11 cellular contexts compared by ENCODE assay signal in genomic region chr12:108643941-108644742, GRCh38. TPM values are rescaled to one million over a fixed set of nuclear protein-coding genes. Genes with fewer than 3 reads are reported as not detected.
DNase-seq lines count a peak whose midpoint lies in the region; ATAC-seq, FAIRE-seq and TF ChIP-seq lines count a peak whose summit lies in the region.
"Had no signal": no experiment of that assay in that cellular context is flagged by ENCODE, and none has a peak within 500 bp of the region (broad histone marks: within the 10 kb centered on the region; RNA-seq: fewer than 3 reads in every experiment).

No MANE protein-coding gene starts in this region.

- H3K9me3 ChIP-seq in endothelial cell of umbilical vein (replicated peaks; ENCODE audit: control insufficient read depth, insufficient read depth, low read length) = no peaks in the 10 kb centered on the region
- H3K9me3 ChIP-seq in muscle layer of colon (ENCODE audit: low read length) = no peaks in the 10 kb centered on the region
- no peaks in the 10 kb centered on the region for H3K9me3 ChIP-seq in upper lobe of right lung
- H3K9me3 ChIP-seq in MM.1S (replicated peaks; ENCODE audit: insufficient read depth, low read length) = no peaks in the 10 kb centered on the region
- H3K9me3 ChIP-seq in WERI-Rb-1 (ENCODE audit: severe bottlenecking) = no peaks in the 10 kb centered on the region

- peak overlapping the region; percentile 16 for H3K4me2 ChIP-seq in endothelial cell of umbilical vein (ENCODE audit: insufficient read depth, low read length)
- no peak overlapping the region for H3K4me2 ChIP-seq in MM.1S (ENCODE audit: low read depth, low read length)

- no peaks in the 10 kb centered on the region for H3K9me2 ChIP-seq in MM.1S (replicated peaks; ENCODE audit: insufficient read depth, low read length)

- POLR2A ChIA-PET in endothelial cell of umbilical vein (lab: Charles Lee) = no interaction called here

- no peak for TF ChIP-seq POLR2A in endothelial cell of umbilical vein (IDR thresholded peaks at IDR 0.05; ENCODE audit: low read depth, low read length)

- TF ChIP-seq CTCF in endothelial cell of umbilical vein (IDR thresholded peaks at IDR 0.05; ENCODE audit: extremely low read depth in 1 of 2, insufficient read depth in 1 of 2, low read depth in 1 of 2, low read length in 2 of 2) = no peak
- TF ChIP-seq CTCF in upper lobe of right lung (IDR thresholded peaks at IDR 0.05) = no peak
- no peak for TF ChIP-seq CTCF in MM.1S (IDR thresholded peaks at IDR 0.05; ENCODE audit: low read length)
- no peak for TF ChIP-seq CTCF in WERI-Rb-1 (IDR thresholded peaks at IDR 0.05; ENCODE audit: low read depth, low read length)

- CTCF ChIA-PET in endothelial cell of umbilical vein (lab: Charles Lee) = interaction anchor here (3.5 to 3.6 kb wide), 2 partner anchors 26 to 160 kb away, joined by 13 to 26 read pairs; no protein-coding TSS in a partner anchor

- peaks cover 44% of the 10 kb centered on the region for H3K4me1 Mint-ChIP-seq in activated naive CD4-positive, alpha-beta T cell treated with anti-CD3 and anti-CD28 coated beads, Interleukin-2, amount 50 U/mL, for 24 hours

- peak overlapping the region; percentile 68 for H3K27ac Mint-ChIP-seq in activated naive CD4-positive, alpha-beta T cell treated with anti-CD3 and anti-CD28 coated beads, Interleukin-2, amount 50 U/mL, for 24 hours

- H3K9me3 Mint-ChIP-seq in activated naive CD4-positive, alpha-beta T cell treated with anti-CD3 and anti-CD28 coated beads, Interleukin-2, amount 50 U/mL, for 24 hours = no peaks in the 10 kb centered on the region

- intact Hi-C loops in endothelial cell of umbilical vein (cut with micrococcal nuclease) = loop anchor here (1.0 to 2.0 kb wide), 4 partner anchors 21 to 159 kb away; no protein-coding TSS in a partner anchor
- intact Hi-C loops in upper lobe of right lung (cut with DNase I) = no loop called here

- ATAC-seq in upper lobe of right lung = peak; percentile 85
- ATAC-seq in GM18873 (IDR thresholded peaks at IDR 0.05; ENCODE audit: low FRiP score, unreplicated experiment) = no peak

- peaks cover 39% of the 10 kb centered on the region for H3F3A ChIP-seq in MM.1S (ENCODE audit: insufficient read depth, low read length)

- H3K27ac ChIP-seq in endothelial cell of umbilical vein (ENCODE audit: insufficient read depth, low read depth, low read length) = peak overlapping the region; percentile 76
- H3K27ac ChIP-seq in muscle layer of colon (ENCODE audit: low read depth, low read length) = peak overlapping the region; percentile 30
- peak overlapping the region; percentile 79 for H3K27ac ChIP-seq in upper lobe of right lung
- H3K27ac ChIP-seq in MM.1S (ENCODE audit: low read length) = no peak overlapping the region
- no peak overlapping the region for H3K27ac ChIP-seq in WERI-Rb-1

- H2AFZ ChIP-seq in endothelial cell of umbilical vein (ENCODE audit: low read depth, low read length) (no peak overlapping the region), MM.1S (ENCODE audit: low read length) (no peak overlapping the region)

- no peaks in the 10 kb centered on the region for H3K9me1 ChIP-seq in endothelial cell of umbilical vein (replicated peaks; ENCODE audit: control insufficient read depth, extremely low read depth, insufficient read depth, low read length)

- peaks cover 2% of the 10 kb centered on the region for H3K36me3 Mint-ChIP-seq in activated naive CD4-positive, alpha-beta T cell treated with anti-CD3 and anti-CD28 coated beads, Interleukin-2, amount 50 U/mL, for 24 hours

- dilution Hi-C loops in endothelial cell of umbilical vein (cut with MboI; ENCODE audit: extremely low pct_ligation_motif_present, low sequenced_read_pairs) = no loop called here

- H3K4me1 ChIP-seq in endothelial cell of umbilical vein (ENCODE audit: control insufficient read depth, extremely low read depth, insufficient read depth, low read length) (peaks cover 48% of the 10 kb centered on the region), muscle layer of colon (ENCODE audit: insufficient read depth, low read length) (peaks cover 30% of the 10 kb centered on the region), upper lobe of right lung (peaks cover 46% of the 10 kb centered on the region), MM.1S (ENCODE audit: low read length) (peaks cover 41% of the 10 kb centered on the region)

- peak overlapping the region; percentile 44 for H3K9ac ChIP-seq in endothelial cell of umbilical vein (replicated peaks; ENCODE audit: extremely low read depth, insufficient read depth, low read length)
- no peak overlapping the region for H3K9ac ChIP-seq in muscle layer of colon (ENCODE audit: low read length)
- no peak overlapping the region for H3K9ac ChIP-seq in MM.1S (ENCODE audit: low read length)

- H3K4me3 Mint-ChIP-seq in activated naive CD4-positive, alpha-beta T cell treated with anti-CD3 and anti-CD28 coated beads, Interleukin-2, amount 50 U/mL, for 24 hours = no peak overlapping the region

- TSS peak; percentile 24 for BruUV-seq in endothelial cell of umbilical vein (replicated peaks; lab: Mats Ljungman, UMichigan)

- H3K27me3 Mint-ChIP-seq in activated naive CD4-positive, alpha-beta T cell treated with anti-CD3 and anti-CD28 coated beads, Interleukin-2, amount 50 U/mL, for 24 hours = no peaks in the 10 kb centered on the region

- FAIRE-seq in endothelial cell of umbilical vein (lab: Jason Lieb, UNC) = peak; percentile 90
- FAIRE-seq: GM12892, islet of Langerhans had no signal

- H4K20me1 ChIP-seq in endothelial cell of umbilical vein (replicated peaks; ENCODE audit: control insufficient read depth, extremely low read depth, insufficient read depth, low read length) = no peaks in the 10 kb centered on the region
- no peaks in the 10 kb centered on the region for H4K20me1 ChIP-seq in MM.1S (ENCODE audit: insufficient read depth, low read length)

- no peaks in the 10 kb centered on the region for H3K79me2 ChIP-seq in endothelial cell of umbilical vein (ENCODE audit: control insufficient read depth, insufficient read depth, low read length)
- H3K79me2 ChIP-seq in MM.1S (ENCODE audit: low read length) = peaks cover 63% of the 10 kb centered on the region

- H3K4me3 ChIP-seq in endothelial cell of umbilical vein (replicated peaks in 1 of 3; ENCODE audit: insufficient read depth in 1 of 3, low read depth in 1 of 3, low read length in 3 of 3) = no peak overlapping the region
- no peak overlapping the region for H3K4me3 ChIP-seq in muscle layer of colon (ENCODE audit: low read depth in 1 of 2, low read length in 2 of 2)
- no peak overlapping the region for H3K4me3 ChIP-seq in upper lobe of right lung
- H3K4me3 ChIP-seq in MM.1S (ENCODE audit: low read length) = no peak overlapping the region
- H3K4me3 ChIP-seq in WERI-Rb-1 (ENCODE audit: low read depth, low read length) = no peak overlapping the region

- H3K36me3 ChIP-seq in endothelial cell of umbilical vein (ENCODE audit: control insufficient read depth in 2 of 2, extremely low read depth in 1 of 2, insufficient read depth in 2 of 2, low read length in 2 of 2) (peaks cover 4 to 12% of the 10 kb centered on the region in 2 experiments), muscle layer of colon (ENCODE audit: insufficient read depth, low read length) (peaks cover 46% of the 10 kb centered on the region), upper lobe of right lung (peaks cover 38% of the 10 kb centered on the region), MM.1S (replicated peaks; ENCODE audit: insufficient read depth, low read length) (peaks cover 9% of the 10 kb centered on the region; the same call in 1 of the 2 replicates), WERI-Rb-1 (peaks cover 33% of the 10 kb centered on the region)

- H3K27me3 ChIP-seq in endothelial cell of umbilical vein (ENCODE audit: control insufficient read depth in 2 of 2, insufficient read depth in 2 of 2, low read length in 2 of 2) (no peaks in the 10 kb centered on the region), muscle layer of colon (ENCODE audit: control insufficient read depth in 1 of 2, insufficient read depth in 2 of 2, low read length in 2 of 2) (no peaks in the 10 kb centered on the region), upper lobe of right lung (no peaks in the 10 kb centered on the region), MM.1S (replicated peaks; ENCODE audit: insufficient read depth, low read length) (no peaks in the 10 kb centered on the region), WERI-Rb-1 (ENCODE audit: insufficient read depth, low read depth, severe bottlenecking) (no peaks in the 10 kb centered on the region)

- no peak for DNase-seq in activated naive CD4-positive, alpha-beta T cell treated with anti-CD3 and anti-CD28 coated beads, Interleukin-2, amount 50 U/mL, for 16 hours
- DNase-seq in endothelial cell of umbilical vein (ENCODE audit: low read depth, low spot score) (peak; percentile 92), upper lobe of right lung (peak; percentile 87), MM.1S (no peak), WERI-Rb-1 (no peak)

TF ChIP-seq in endothelial cell of umbilical vein, 7 proteins besides CTCF, POLR2A, EP300 and RAD21:
- peak; percentile 67 for TF ChIP-seq JUN (IDR thresholded peaks at IDR 0.05; ENCODE audit: borderline replicate concordance, insufficient read depth, insufficient read length, low read depth)
- TF ChIP-seq FOS (IDR thresholded peaks at IDR 0.05; ENCODE audit: borderline replicate concordance, insufficient read depth, low read length) = peak; percentile 90
- no peak for TF ChIP-seq MAX (IDR thresholded peaks at IDR 0.05; ENCODE audit: insufficient read depth, insufficient read length)

RNA-seq across cellular contexts. Expression of gene SELPLG, which starts 10.4 kb away (rescaled TPM):
- total RNA-seq in endothelial cell of umbilical vein (0.62 and 1.2 TPM in 2 replicates), upper lobe of right lung (31.9 TPM)
- 1.0 and 1.8 TPM in 2 replicates for polyA plus RNA-seq in endothelial cell of umbilical vein
- polyA plus RNA-seq in endothelial cell of umbilical vein (2011; cell fraction: cytosol; rRNA removed) = 0.52 and 0.71 TPM in 2 replicates
- 1.0 and 1.6 TPM in 2 replicates for polyA plus RNA-seq in endothelial cell of umbilical vein (2011; cell fraction: nucleus; rRNA removed)
- polyA plus RNA-seq in endothelial cell of umbilical vein (2012) = 0.29 and 0.68 TPM in 2 replicates
- polyA minus RNA-seq in endothelial cell of umbilical vein = 0.34 and 0.62 TPM in 2 replicates
- polyA minus RNA-seq in endothelial cell of umbilical vein (2011; cell fraction: cytosol; rRNA and poly(A)+ RNA removed) = 1.1 TPM
- 0.53 and 0.91 TPM in 2 replicates for polyA minus RNA-seq in endothelial cell of umbilical vein (2011; cell fraction: nucleus; rRNA and poly(A)+ RNA removed)

RNA-seq across cellular contexts. Expression of gene TMEM119, which starts 46.3 kb away (rescaled TPM):
- total RNA-seq in endothelial cell of umbilical vein (not detected in 2 replicates), upper lobe of right lung (43.8 TPM)
- polyA plus RNA-seq in endothelial cell of umbilical vein = not detected in 2 replicates
- polyA plus RNA-seq in endothelial cell of umbilical vein (2011; cell fraction: cytosol; rRNA removed) = not detected in 2 replicates
- not detected in 2 replicates for polyA plus RNA-seq in endothelial cell of umbilical vein (2011; cell fraction: nucleus; rRNA removed)
- polyA plus RNA-seq in endothelial cell of umbilical vein (2012) = not detected in 2 replicates
- polyA minus RNA-seq in endothelial cell of umbilical vein = not detected in 2 replicates
- polyA minus RNA-seq in endothelial cell of umbilical vein (2011; cell fraction: cytosol; rRNA and poly(A)+ RNA removed) = not detected
- not detected in 2 replicates for polyA minus RNA-seq in endothelial cell of umbilical vein (2011; cell fraction: nucleus; rRNA and poly(A)+ RNA removed)
- total RNA-seq: activated CD8-positive, alpha-beta memory T cell treated with anti-CD3 and anti-CD28 coated beads for 36 hours had no signal

Comparison
In these comparisons a context has a peak if more than half of its experiments do, and no peak if none do; other contexts are left out.
1. DNase-seq: peak in endothelial cell of umbilical vein (single experiment) and upper lobe of right lung (single experiment); none in activated naive CD4-positive, alpha-beta T cell treated with anti-CD3 and anti-CD28 coated beads, Interleukin-2, amount 50 U/mL, for 16 hours (single experiment), MM.1S (single experiment) and WERI-Rb-1 (single experiment).
2. H3K27ac ChIP-seq: peak in endothelial cell of umbilical vein (single experiment), muscle layer of colon (single experiment) and upper lobe of right lung (single experiment); none in MM.1S (single experiment) and WERI-Rb-1 (single experiment).
3. RNA of gene SELPLG, which starts 10.4 kb away (total RNA-seq): 31.9 TPM in upper lobe of right lung (single experiment); 0.62 to 1.2 TPM in endothelial cell of umbilical vein; every median in the first group is over 10 times any median in the second.
4. RNA of gene TMEM119, which starts 46.3 kb away (total RNA-seq): 43.8 TPM in upper lobe of right lung (single experiment); not detected in endothelial cell of umbilical vein; every median in the first group is over 10 times any median in the second.